ENCODE assay signal across 17 cellular contexts in genomic region chr11:121461843-121462242, GRCh38. TPM values are rescaled to one million over a fixed set of nuclear protein-coding genes. Genes with fewer than 3 reads are reported as not detected.
DNase-seq lines count a peak whose midpoint lies in the region; ATAC-seq and TF ChIP-seq lines count a peak whose summit lies in the region.
"Had no signal": no experiment of that assay in that cellular context is flagged by ENCODE, and none has a peak within 500 bp of the region (broad histone marks: within the 10 kb centered on the region; RNA-seq: fewer than 3 reads in every experiment).

No MANE protein-coding gene starts in this region.

- WGBS in spleen, 5 donors = 59 to 74% (median 69%) methylated on average over 7 of the region's 7 CpGs

- H3K27ac Mint-ChIP-seq in activated CD4-positive, alpha-beta T cell treated with anti-CD3 and anti-CD28 coated beads, Interleukin-2, amount 10 ng/mL, durations not matched to agents 24 days and 14 days = peak overlapping the region; percentile 99
- H3K27ac Mint-ChIP-seq in brain = peak overlapping the region in 3 of 5 experiments; percentile 3 to 97 (median 10)

- H3K27me3 Mint-ChIP-seq in activated CD4-positive, alpha-beta T cell treated with anti-CD3 and anti-CD28 coated beads, Interleukin-2, amount 10 ng/mL, durations not matched to agents 24 days and 14 days = no peaks in the 10 kb centered on the region
- H3K27me3 Mint-ChIP-seq in brain = peaks cover 7% of the 10 kb centered on the region

- CTCF ChIA-PET in Panc1 (lab: Charles Lee) = no interaction called here

- H3K4me3 Mint-ChIP-seq in activated CD4-positive, alpha-beta T cell treated with anti-CD3 and anti-CD28 coated beads, Interleukin-2, amount 10 ng/mL, durations not matched to agents 24 days and 14 days = peak overlapping the region; percentile 48
- H3K4me3 Mint-ChIP-seq in brain = no peak overlapping the region

- H3K27ac ChIP-seq in Panc1 (ENCODE audit: low read length) (peak overlapping the region; percentile 87), spleen (peak overlapping the region in 6 of 8 donors; percentile 12 to 94 (median 65))
- H3K27ac ChIP-seq: colonic mucosa had no signal

- H3K4me1 Mint-ChIP-seq in activated CD4-positive, alpha-beta T cell treated with anti-CD3 and anti-CD28 coated beads, Interleukin-2, amount 10 ng/mL, durations not matched to agents 24 days and 14 days = peaks cover 91% of the 10 kb centered on the region
- H3K4me1 Mint-ChIP-seq in brain = peaks cover 57% of the 10 kb centered on the region

- no peaks in the 10 kb centered on the region for H3K9me3 ChIP-seq in Panc1 (ENCODE audit: control insufficient read depth, insufficient read depth, low read depth, low read length)
- no peaks in the 10 kb centered on the region for H3K9me3 ChIP-seq in spleen
- H3K9me3 ChIP-seq: colonic mucosa had no signal

- H3K4me1 ChIP-seq in Panc1 (ENCODE audit: control insufficient read depth, insufficient read depth, low read length) = peaks cover 68% of the 10 kb centered on the region
- peaks cover 13 to 100% (median 49%) of the 10 kb centered on the region in 6 donors for H3K4me1 ChIP-seq in spleen

- H3K27me3 ChIP-seq in Panc1 (ENCODE audit: control insufficient read depth, insufficient read depth, low read length) (no peaks in the 10 kb centered on the region), spleen (replicated peaks in 1 of 7) (no peaks in the 10 kb centered on the region)
- H3K27me3 ChIP-seq: colonic mucosa had no signal

- H3K4me3 ChIP-seq in Panc1 (ENCODE audit: low read depth in 2 of 2, low read length in 2 of 2) = no peak overlapping the region
- peak overlapping the region in 1 of 8 donors; percentile 15 for H3K4me3 ChIP-seq in spleen
- H3K4me3 ChIP-seq: colonic mucosa had no signal

- TF ChIP-seq CTCF in Panc1 (IDR thresholded peaks at IDR 0.05) (no peak), brain (conservative IDR thresholded peaks at IDR 0.05) (no peak), spleen (IDR thresholded peaks at IDR 0.05 in 8 of 11, conservative IDR thresholded peaks at IDR 0.05 in 3 of 11) (no peak)

- peaks cover 25% of the 10 kb centered on the region for H3K36me3 Mint-ChIP-seq in activated CD4-positive, alpha-beta T cell treated with anti-CD3 and anti-CD28 coated beads, Interleukin-2, amount 10 ng/mL, durations not matched to agents 24 days and 14 days (ENCODE audit: low read depth)
- H3K36me3 Mint-ChIP-seq in brain = no peaks in the 10 kb centered on the region

- BruUV-seq in Panc1 (replicated peaks; lab: Mats Ljungman, UMichigan) = no TSS peak

- no peak for DNase-seq in activated CD4-positive, alpha-beta T cell treated with anti-CD3 and anti-CD28 coated beads, Interleukin-2, amount 10 ng/mL, durations not matched to agents 24 days and 14 days
- no peak for DNase-seq in activated CD4-positive, alpha-beta T cell treated with anti-CD3 and anti-CD28 coated beads for 1 hour
- DNase-seq in Panc1 (ENCODE audit: low read depth, low spot score) (no peak), spleen (no peak)
- DNase-seq in effector CD4-positive, alpha-beta T cell = no peak
- DNase-seq: anterior cingulate cortex; colonic mucosa; EL; islet precursor cell; KBM-7; NCI-H1105; posterior cingulate gyrus; stimulated activated CD4-positive, alpha-beta T cell treated with anti-CD3 and anti-CD28 coated beads, Interleukin-15, amount 100 ng/mL, for 24 hours had no signal

- POLR2A ChIA-PET in Panc1 (lab: Charles Lee) = no interaction called here

- H3K36me3 ChIP-seq in Panc1 (ENCODE audit: control insufficient read depth, insufficient read depth, low read length) = no peaks in the 10 kb centered on the region
- peaks cover 0 to 5% (median 0%) of the 10 kb centered on the region in 6 donors for H3K36me3 ChIP-seq in spleen
- H3K36me3 ChIP-seq: colonic mucosa had no signal

- ATAC-seq in Panc1 (no peak), GM19395 (IDR thresholded peaks at IDR 0.05; ENCODE audit: unreplicated experiment) (no peak), GM21717 (IDR thresholded peaks at IDR 0.05; ENCODE audit: unreplicated experiment) (no peak)
- ATAC-seq: esophagus mucosa had no signal

- intact Hi-C loops in activated CD4-positive, alpha-beta T cell treated with anti-CD3 and anti-CD28 coated beads, Interleukin-2, amount 10 ng/mL, durations not matched to agents 24 days and 14 days (cut with micrococcal nuclease) = loop anchor here (5.0 kb wide), 1 partner anchor 140 kb away; no protein-coding TSS in a partner anchor
- intact Hi-C loops in Panc1 (cut with micrococcal nuclease; ENCODE audit: unreplicated experiment) = no loop called here
- intact Hi-C loops in spleen (cut with DNase I; ENCODE audit: low total_unique reads) = no loop called here

- H3K9me3 Mint-ChIP-seq in activated CD4-positive, alpha-beta T cell treated with anti-CD3 and anti-CD28 coated beads, Interleukin-2, amount 10 ng/mL, durations not matched to agents 24 days and 14 days = no peaks in the 10 kb centered on the region
- no peaks in the 10 kb centered on the region for H3K9me3 Mint-ChIP-seq in brain

- in situ Hi-C loops in Panc1 (cut with HindIII; ENCODE audit: low pct_unique_long_range_greater_than_20kb, low sequenced_read_pairs) = no loop called here

- TF ChIP-seq POLR2A in spleen (IDR thresholded peaks at IDR 0.05) = no peak

RNA-seq across cellular contexts. Expression of gene SORL1, which starts 9.7 kb away (rescaled TPM):
- 28.4 and 30.3 TPM in 2 replicates for total RNA-seq in activated CD4-positive, alpha-beta T cell treated with anti-CD3 and anti-CD28 coated beads, Interleukin-2, amount 10 ng/mL, durations not matched to agents 24 days and 14 days
- total RNA-seq in Panc1 (2021; ENCODE audit: unreplicated experiment) (36.3 TPM), spleen (100 to 1,000 TPM; 111 to 328 (median 188) TPM)
- 30.4 TPM for polyA plus RNA-seq in Panc1 (2012; ENCODE audit: insufficient read length)
- polyA plus RNA-seq in brain (ENCODE audit: insufficient read depth, low read depth, low replicate concordance) (29.0 TPM), spleen (1 to 10 TPM; 3.8 to 5.4 (median 5.0) TPM)
